24 cellular contexts compared by ENCODE assay signal in the genomic region with DNA sequence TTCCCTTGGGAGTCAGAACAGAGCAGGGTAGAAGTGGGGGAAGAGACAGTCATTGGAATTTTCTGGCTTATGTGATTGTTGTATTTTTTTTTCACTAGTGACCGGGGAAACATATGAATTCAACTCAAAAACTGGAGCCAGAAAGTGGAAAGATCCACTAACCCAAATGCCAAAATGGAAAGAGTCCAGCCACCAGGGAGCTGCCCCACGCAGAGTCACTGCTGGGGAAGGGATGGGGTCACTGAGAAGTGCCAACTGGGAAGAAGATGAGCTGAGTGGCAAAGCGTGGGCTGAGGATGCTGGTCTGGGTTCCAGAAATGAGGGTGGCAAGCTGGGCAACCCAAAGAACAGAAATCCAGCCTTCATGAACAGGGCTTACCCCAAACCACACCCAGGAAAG.
"Had no signal": no experiment of that assay in that cellular context is flagged by ENCODE, and none has a peak within 500 bp of the region (broad histone marks: within the 10 kb centered on the region; RNA-seq: fewer than 3 reads in every experiment).

No MANE protein-coding gene starts in this region.

- H3K36me3 Mint-ChIP-seq: activated CD4-positive, alpha-beta memory T cell treated with anti-CD3 and anti-CD28 coated beads for 36 hours; activated naive CD4-positive, alpha-beta T cell treated with anti-CD3 and anti-CD28 coated beads, Interleukin-2, amount 50 U/mL, for 72 hours; stimulated activated memory B cell treated with anti-CD40 and anti-IgM and Interleukin-4, amounts not matched to agents 10 μg/mL and 1 μg/mL and 100 μg/mL, for 72 hours had no signal

- DNase-seq: activated CD4-positive, alpha-beta memory T cell treated with anti-CD3 and anti-CD28 coated beads for 36 hours; activated CD4-positive, alpha-beta T cell treated with anti-CD3 and anti-CD28 coated beads, Interleukin-2, amount 10 ng/mL, durations not matched to agents 24 days and 14 days; activated CD8-positive, alpha-beta memory T cell treated with anti-CD3 and anti-CD28 coated beads, Interleukin-2, amount 50 U/mL, for 4 hours; activated gamma-delta T cell treated with Interleukin-2 at 50 U/mL for 16 hours; activated T-cell treated with anti-CD3 and anti-CD28 coated beads, Interleukin-2, amount 50 U/mL, for 1 hour; colonic mucosa; effector CD8-positive, alpha-beta T cell; esophagus squamous epithelium; foreskin melanocyte; islet precursor cell; left ventricle myocardium inferior; nephron progenitor cell; pancreas; retina; small intestine; stimulated activated CD4-positive, alpha-beta T cell treated with anti-CD3 and anti-CD28 coated beads, Interleukin-4, amount 100 ng/mL, for 24 hours; stomach; T-helper 1 cell had no signal

- H3K9me3 Mint-ChIP-seq: activated CD4-positive, alpha-beta memory T cell treated with anti-CD3 and anti-CD28 coated beads for 36 hours; activated T-helper 1 cell treated with anti-CD3 and anti-CD28 coated beads, Interleukin-12 subunit alpha, Interleukin-12 subunit beta, Interleukin-2, Interleukin-4 antibody, amounts not matched to agents 30 ng/mL and 10 ng/mL and 1 ng/mL, durations not matched to agents 14 hours and 24 hours and 36 hours; central memory CD8-positive, alpha-beta T cell; stimulated activated memory B cell treated with anti-CD40 and anti-IgM and Interleukin-4, amounts not matched to agents 10 μg/mL and 1 μg/mL and 100 μg/mL, for 72 hours had no signal

- H3K27ac Mint-ChIP-seq: activated CD4-positive, alpha-beta memory T cell treated with anti-CD3 and anti-CD28 coated beads for 36 hours; activated CD4-positive, alpha-beta T cell treated with anti-CD3 and anti-CD28 coated beads, Interleukin-2, amount 10 ng/mL, durations not matched to agents 24 days and 14 days; activated naive CD4-positive, alpha-beta T cell treated with anti-CD3 and anti-CD28 coated beads, Interleukin-2, amount 50 U/mL, for 72 hours; activated T-helper 1 cell treated with anti-CD3 and anti-CD28 coated beads, Interleukin-12 subunit alpha, Interleukin-12 subunit beta, Interleukin-2, Interleukin-4 antibody, amounts not matched to agents 30 ng/mL and 10 ng/mL and 1 ng/mL, durations not matched to agents 14 hours and 24 hours and 36 hours; nephron progenitor cell; stimulated activated memory B cell treated with anti-CD40 and anti-IgM and Interleukin-4, amounts not matched to agents 10 μg/mL and 1 μg/mL and 100 μg/mL, for 72 hours had no signal

- ATAC-seq: activated CD4-positive, CD25-positive, alpha-beta regulatory T cell treated with anti-CD3 and anti-CD28 coated beads, Interleukin-2, amount 50 U/mL, for 24 hours; activated naive CD4-positive, alpha-beta T cell treated with anti-CD3 and anti-CD28 coated beads, Interleukin-2, amount 50 U/mL, for 72 hours; pancreas; sciatic nerve; stimulated activated memory B cell treated with anti-CD40 and anti-IgM and Interleukin-4, amounts not matched to agents 10 μg/mL and 1 μg/mL and 100 μg/mL, for 72 hours had no signal

- H3K27me3 Mint-ChIP-seq: activated CD4-positive, alpha-beta memory T cell treated with anti-CD3 and anti-CD28 coated beads for 36 hours; central memory CD8-positive, alpha-beta T cell had no signal

- H3K4me3 Mint-ChIP-seq: activated CD4-positive, alpha-beta memory T cell treated with anti-CD3 and anti-CD28 coated beads for 36 hours; activated CD4-positive, alpha-beta T cell treated with anti-CD3 and anti-CD28 coated beads, Interleukin-2, amount 10 ng/mL, durations not matched to agents 24 days and 14 days; activated T-helper 1 cell treated with anti-CD3 and anti-CD28 coated beads, Interleukin-12 subunit alpha, Interleukin-12 subunit beta, Interleukin-2, Interleukin-4 antibody, amounts not matched to agents 30 ng/mL and 10 ng/mL and 1 ng/mL, durations not matched to agents 14 hours and 24 hours and 36 hours; central memory CD8-positive, alpha-beta T cell; nephron progenitor cell; stimulated activated memory B cell treated with anti-CD40 and anti-IgM and Interleukin-4, amounts not matched to agents 10 μg/mL and 1 μg/mL and 100 μg/mL, for 72 hours had no signal

- H3K4me1 Mint-ChIP-seq: central memory CD8-positive, alpha-beta T cell had no signal
